Comparison of ENCODE assay signal across 34 cellular contexts in genomic region chr11:66451663-66452062, GRCh38. TPM values are rescaled to one million over a fixed set of nuclear protein-coding genes. Genes with fewer than 3 reads are reported as not detected.
"Had no signal": no experiment of that assay in that cellular context is flagged by ENCODE, and none has a peak within 500 bp of the region (broad histone marks: within the 10 kb centered on the region; RNA-seq: fewer than 3 reads in every experiment).

No MANE protein-coding gene starts in this region.

- H3K36me3 Mint-ChIP-seq: mesothelial cell of epicardium, naive B cell had no signal

- H3K27me3 ChIP-seq: colonic mucosa, gastrocnemius medialis had no signal

- H3K4me1 Mint-ChIP-seq: endodermal cell had no signal

- H3K4me3 ChIP-seq: colonic mucosa, esophagus squamous epithelium, gastrocnemius medialis, heart right ventricle, left lung, lower lobe of right lung, mucosa of descending colon had no signal

- H3K27ac Mint-ChIP-seq: dendritic cell treated with granulocyte-macrophage colony-stimulating factor and Interleukin-4, amounts not matched to agents 40 ng/mL and 50 ng/mL, for 4 days; effector memory CD8-positive, alpha-beta T cell; endodermal cell; mesothelial cell of epicardium had no signal

- H3K27ac ChIP-seq: colonic mucosa, epithelial cell of prostate, esophagus squamous epithelium, gastrocnemius medialis, heart right ventricle, left lung, lower lobe of right lung had no signal

- H3K4me3 Mint-ChIP-seq: dendritic cell treated with granulocyte-macrophage colony-stimulating factor and Interleukin-4, amounts not matched to agents 40 ng/mL and 50 ng/mL, for 4 days; effector memory CD8-positive, alpha-beta T cell; endodermal cell; mesothelial cell of epicardium; naive B cell had no signal

- H3K9me3 ChIP-seq: colonic mucosa, esophagus squamous epithelium, gastrocnemius medialis, heart right ventricle, left lung, lower lobe of right lung, mucosa of descending colon had no signal

- H3K4me1 ChIP-seq: colonic mucosa, esophagus squamous epithelium, gastrocnemius medialis, heart right ventricle, left lung, lower lobe of right lung had no signal

- H3K9me3 Mint-ChIP-seq: dendritic cell treated with granulocyte-macrophage colony-stimulating factor and Interleukin-4, amounts not matched to agents 40 ng/mL and 50 ng/mL, for 4 days; effector memory CD8-positive, alpha-beta T cell; naive B cell had no signal

- DNase-seq: colonic mucosa; cortex of kidney; effector CD8-positive, alpha-beta T cell; effector memory CD8-positive, alpha-beta T cell; endodermal cell; erythroblast; esophagus squamous epithelium; foreskin fibroblast; foreskin melanocyte; gastrocnemius medialis; glutamatergic neuron; head of caudate nucleus; heart right ventricle; hippocampal formation; left cardiac atrium; left lung; left ventricle myocardium superior; lower lobe of right lung; mesenchymal stem cell; mucosa of descending colon; naive B cell had no signal

- H3K27me3 Mint-ChIP-seq: naive B cell had no signal

- ATAC-seq: effector memory CD8-positive, alpha-beta T cell; esophagus mucosa; gastrocnemius medialis; heart right ventricle; left cardiac atrium; left lung; left ventricle myocardium superior; lower lobe of right lung; mucosa of descending colon had no signal

- H3K36me3 ChIP-seq: colonic mucosa, esophagus squamous epithelium, gastrocnemius medialis, heart right ventricle, left lung, lower lobe of right lung had no signal

- FAIRE-seq: endometrium, islet of Langerhans, keratinocyte had no signal

RNA-seq across cellular contexts. Expression of gene NPAS4, which starts 30.8 kb away (rescaled TPM):
- total RNA-seq: dermis microvascular lymphatic vessel endothelial cell, endodermal cell, esophagus mucosa, gastrocnemius medialis, glomerular endothelial cell, heart right ventricle, kidney epithelial cell, left ventricle myocardium superior, lower lobe of right lung, lung microvascular endothelial cell, mesenteric fat pad, myocyte had no signal
- polyA plus RNA-seq: keratinocyte had no signal
